8 cellular contexts compared by ENCODE assay signal in genomic region chr4:42654606-42655005, GRCh38. TPM values are rescaled to one million over a fixed set of nuclear protein-coding genes. Genes with fewer than 3 reads are reported as not detected.
DNase-seq lines count a peak whose midpoint lies in the region; ATAC-seq and TF ChIP-seq lines count a peak whose summit lies in the region.

No MANE protein-coding gene starts in this region.

- POLR2A ChIA-PET in AG04450 (lab: Yijun Ruan, JAX), result no interaction called here
- POLR2A ChIA-PET in activated CD4-positive, alpha-beta memory T cell treated with anti-CD3 and anti-CD28 coated beads, Interleukin-2, amount 10 ng/mL, durations not matched to agents 7 days and 5 days (lab: Charles Lee), result interaction anchor here (0.7 to 1.3 kb wide), 3 partner anchors 12 to 18 kb away, joined by 3 to 6 read pairs (median 3); no protein-coding TSS in a partner anchor

- peaks cover 18% of the 10 kb centered on the region for H3K9me3 Mint-ChIP-seq in activated CD4-positive, alpha-beta memory T cell treated with anti-CD3 and anti-CD28 coated beads, Interleukin-2, amount 10 ng/mL, durations not matched to agents 7 days and 5 days
- peaks cover 0 to 5% (median 0%) of the 10 kb centered on the region in 6 donors for H3K9me3 Mint-ChIP-seq in immature natural killer cell
- H3K9me3 Mint-ChIP-seq in type B pancreatic cell, result peaks cover 23% of the 10 kb centered on the region

- TF ChIP-seq CTCF in AG04450 (IDR thresholded peaks at IDR 0.05; ENCODE audit: low read depth, low read length) (no peak), GM13976 (IDR thresholded peaks at IDR 0.05; ENCODE audit: borderline replicate concordance, control extremely low read depth, extremely low read depth, insufficient read depth, missing control alignments) (no peak), type B pancreatic cell (conservative IDR thresholded peaks at IDR 0.05) (no peak)

- H3K4me1 Mint-ChIP-seq in activated CD4-positive, alpha-beta memory T cell treated with anti-CD3 and anti-CD28 coated beads, Interleukin-2, amount 10 ng/mL, durations not matched to agents 7 days and 5 days, result peaks cover 38% of the 10 kb centered on the region
- H3K4me1 Mint-ChIP-seq in immature natural killer cell, result peaks cover 54 to 81% of the 10 kb centered on the region in 2 donors
- peaks cover 30% of the 10 kb centered on the region for H3K4me1 Mint-ChIP-seq in type B pancreatic cell (ENCODE audit: unreplicated experiment)

- no peak overlapping the region for H3K27ac ChIP-seq in AG04450 (ENCODE audit: low read depth, low read length)

- no peak overlapping the region for H3K27ac Mint-ChIP-seq in activated CD4-positive, alpha-beta memory T cell treated with anti-CD3 and anti-CD28 coated beads, Interleukin-2, amount 10 ng/mL, durations not matched to agents 7 days and 5 days
- peak overlapping the region; percentile 90 to 97 (median 94) for H3K27ac Mint-ChIP-seq in immature natural killer cell
- H3K27ac Mint-ChIP-seq in type B pancreatic cell, result no peak overlapping the region

- DNase-seq in AG04450 (ENCODE audit: low read depth, low spot score) (peak; percentile 4), GM13976 (ENCODE audit: low spot score) (peak; percentile 23), immature natural killer cell (no peak), type B pancreatic cell (ENCODE audit: extremely low spot score, unreplicated experiment) (no peak), 8988T (no peak)
- DNase-seq in activated CD4-positive, alpha-beta memory T cell treated with anti-CD3 and anti-CD28 coated beads, Interleukin-2, amount 10 ng/mL, durations not matched to agents 7 days and 5 days, result no peak

- CTCF ChIA-PET in AG04450 (lab: Charles Lee), result no interaction called here
- CTCF ChIA-PET in activated CD4-positive, alpha-beta memory T cell treated with anti-CD3 and anti-CD28 coated beads, Interleukin-2, amount 10 ng/mL, durations not matched to agents 7 days and 5 days (lab: Charles Lee), result interaction anchor here (0.8 to 1.3 kb wide), 2 partner anchors 9 to 18 kb away, joined by 3 to 4 read pairs; no protein-coding TSS in a partner anchor

- H3K27me3 ChIP-seq in AG04450 (ENCODE audit: control insufficient read depth, insufficient read depth, low read length), result no peaks in the 10 kb centered on the region

- H3K27me3 Mint-ChIP-seq in activated CD4-positive, alpha-beta memory T cell treated with anti-CD3 and anti-CD28 coated beads, Interleukin-2, amount 10 ng/mL, durations not matched to agents 7 days and 5 days, result no peaks in the 10 kb centered on the region
- H3K27me3 Mint-ChIP-seq in immature natural killer cell (ENCODE audit: low read depth in 3 of 3) (peaks cover 0 to 8% (median 6%) of the 10 kb centered on the region in 3 donors), type B pancreatic cell (peaks cover 10% of the 10 kb centered on the region)

- H3K4me3 Mint-ChIP-seq in activated CD4-positive, alpha-beta memory T cell treated with anti-CD3 and anti-CD28 coated beads, Interleukin-2, amount 10 ng/mL, durations not matched to agents 7 days and 5 days, result peak overlapping the region; percentile 88
- H3K4me3 Mint-ChIP-seq in immature natural killer cell, result peak overlapping the region; percentile 92 to 96 (median 95)
- H3K4me3 Mint-ChIP-seq in type B pancreatic cell, result peak overlapping the region; percentile 89

- no peaks in the 10 kb centered on the region; the same call in 1 of the 2 replicates for H3K9me3 ChIP-seq in AG04450 (ENCODE audit: control insufficient read depth, insufficient read depth, low read length)

- no peak overlapping the region for H3K4me3 ChIP-seq in AG04450 (ENCODE audit: low read depth, low read length)

- in situ Hi-C loops in GM13976 (cut with MboI; ENCODE audit: low sequenced_read_pairs, unreplicated experiment), result no loop called here

- H3K36me3 Mint-ChIP-seq in activated CD4-positive, alpha-beta memory T cell treated with anti-CD3 and anti-CD28 coated beads, Interleukin-2, amount 10 ng/mL, durations not matched to agents 7 days and 5 days (ENCODE audit: low read depth), result peaks cover 24% of the 10 kb centered on the region
- peaks cover 14 to 16% (median 14%) of the 10 kb centered on the region in 3 donors for H3K36me3 Mint-ChIP-seq in immature natural killer cell
- peaks cover 5% of the 10 kb centered on the region for H3K36me3 Mint-ChIP-seq in type B pancreatic cell

- peak; percentile 24 for ATAC-seq in HG03460 (IDR thresholded peaks at IDR 0.05; ENCODE audit: unreplicated experiment)
- ATAC-seq in GM18873 (IDR thresholded peaks at IDR 0.05; ENCODE audit: low FRiP score, unreplicated experiment), result no peak

RNA-seq across cellular contexts. Expression of gene ATP8A1, which starts 2.3 kb away (rescaled TPM):
- polyA plus RNA-seq in AG04450 (2011; rRNA removed), result 0.20 TPM in 2 replicates
- polyA minus RNA-seq in AG04450 (2011; rRNA and poly(A)+ RNA removed), result 0.18 and 0.56 TPM in 2 replicates
- 10 to 100 TPM; 18.7 to 19.8 TPM for total RNA-seq in activated CD4-positive, alpha-beta memory T cell treated with anti-CD3 and anti-CD28 coated beads, Interleukin-2, amount 10 ng/mL, durations not matched to agents 7 days and 5 days
- 10 to 100 TPM; 15.3 to 23.0 (median 18.1) TPM for polyA plus RNA-seq in immature natural killer cell
- total RNA-seq in type B pancreatic cell (ENCODE audit: low replicate concordance), result 10.3 and 11.6 TPM in 2 replicates

Comparison
In these comparisons a context has a peak if more than half of its experiments do, and no peak if none do; other contexts are left out.
1. DNase-seq: peak in AG04450 (single experiment) and GM13976 (single experiment); none in activated CD4-positive, alpha-beta memory T cell treated with anti-CD3 and anti-CD28 coated beads, Interleukin-2, amount 10 ng/mL, durations not matched to agents 7 days and 5 days (single experiment), immature natural killer cell (0 of 3), type B pancreatic cell (single experiment) and 8988T (single experiment).
2. H3K27ac Mint-ChIP-seq: peak in immature natural killer cell (6 of 6); none in activated CD4-positive, alpha-beta memory T cell treated with anti-CD3 and anti-CD28 coated beads, Interleukin-2, amount 10 ng/mL, durations not matched to agents 7 days and 5 days (single experiment) and type B pancreatic cell (single experiment).
3. Peak in every context shown above with its lines, with median percentiles within 50 percentile points of each other: H3K4me3 Mint-ChIP-seq.